28 cellular contexts compared by ENCODE assay signal in genomic region chr3:98709433-98709832, GRCh38. TPM values are rescaled to one million over a fixed set of nuclear protein-coding genes. Genes with fewer than 3 reads are reported as not detected.
"Had no signal": no experiment of that assay in that cellular context is flagged by ENCODE, and none has a peak within 500 bp of the region (broad histone marks: within the 10 kb centered on the region; RNA-seq: fewer than 3 reads in every experiment).

No MANE protein-coding gene starts in this region.

- H3K27ac Mint-ChIP-seq: activated naive CD8-positive, alpha-beta T cell; activated T-helper 2 cell treated with anti-CD3 and anti-CD28 coated beads, Interferon-gamma antibody, Interleukin-2, Interleukin-4, amounts not matched to agents 10 μg/mL and 5 μg/mL and 100 μg/mL, durations not matched to agents 14 hours and 24 hours and 36 hours; natural killer cell treated with Interleukin-12 subunit alpha and Interleukin-12 subunit beta and Interleukin-15 and Interleukin-18, amount 100 ng/mL, for 72 hours; T-helper 1 cell treated with Interleukin-12 subunit alpha and Interleukin-12 subunit beta and Interleukin-4 antibody, amounts not matched to agents 30 μg/mL and 1 μg/mL, for 36 hours had no signal

- H3K36me3 ChIP-seq: adrenal gland, ascending aorta, brain microvascular endothelial cell, sigmoid colon, thoracic aorta, upper lobe of left lung had no signal

- H3K4me1 ChIP-seq: ascending aorta, foreskin keratinocyte, sigmoid colon, upper lobe of left lung had no signal

- H3K4me3 Mint-ChIP-seq: activated naive CD8-positive, alpha-beta T cell; activated T-cell treated with anti-CD3 and anti-CD28 coated beads, Interleukin-2, amount 50 U/mL, for 4 hours; natural killer cell treated with Interleukin-12 subunit alpha and Interleukin-12 subunit beta and Interleukin-15 and Interleukin-18, amount 100 ng/mL, for 72 hours; T-helper 1 cell treated with Interleukin-12 subunit alpha and Interleukin-12 subunit beta and Interleukin-4 antibody, amounts not matched to agents 30 μg/mL and 1 μg/mL, for 36 hours had no signal

- H3K27ac ChIP-seq: adrenal gland, ascending aorta, brain microvascular endothelial cell, foreskin keratinocyte, sigmoid colon, thoracic aorta, upper lobe of left lung had no signal

- H3K9me3 Mint-ChIP-seq: activated T-cell treated with anti-CD3 and anti-CD28 coated beads, Interleukin-2, amount 50 U/mL, for 4 hours; activated T-helper 2 cell treated with anti-CD3 and anti-CD28 coated beads, Interferon-gamma antibody, Interleukin-2, Interleukin-4, amounts not matched to agents 10 μg/mL and 5 μg/mL and 100 μg/mL, durations not matched to agents 14 hours and 24 hours and 36 hours; natural killer cell treated with Interleukin-12 subunit alpha and Interleukin-12 subunit beta and Interleukin-15 and Interleukin-18, amount 100 ng/mL, for 72 hours; T-helper 1 cell treated with Interleukin-12 subunit alpha and Interleukin-12 subunit beta and Interleukin-4 antibody, amounts not matched to agents 30 μg/mL and 1 μg/mL, for 36 hours had no signal

- H3K36me3 Mint-ChIP-seq: natural killer cell treated with Interleukin-12 subunit alpha and Interleukin-12 subunit beta and Interleukin-15 and Interleukin-18, amount 100 ng/mL, for 72 hours had no signal

- H3K4me3 ChIP-seq: adrenal gland, ascending aorta, sigmoid colon, thoracic aorta, upper lobe of left lung had no signal

- DNase-seq: activated CD4-positive, alpha-beta T cell treated with anti-CD3 and anti-CD28 coated beads for 4 hours; activated CD4-positive, alpha-beta T cell treated with anti-CD3 and anti-CD28 coated beads, Interleukin-2, amount 50 U/mL, for 48 hours; activated CD4-positive, CD25-positive, alpha-beta regulatory T cell; activated CD8-positive, alpha-beta memory T cell treated with anti-CD3 and anti-CD28 coated beads, Interleukin-2, amount 50 U/mL, for 48 hours; activated naive CD4-positive, alpha-beta T cell; activated T-cell treated with anti-CD3 and anti-CD28 coated beads, Interleukin-2, amount 50 U/mL, for 4 hours; adrenal gland; brain microvascular endothelial cell; central memory CD4-positive, alpha-beta T cell; effector memory CD4-positive, alpha-beta T cell; foreskin keratinocyte; kidney; midbrain; nucleus accumbens; sigmoid colon; stimulated activated CD4-positive, alpha-beta T cell treated with anti-CD3 and anti-CD28 coated beads, Interleukin-2, amount 100 ng/mL, for 48 hours; stimulated activated CD8-positive, alpha-beta memory T cell treated with anti-CD3 and anti-CD28 coated beads, Interleukin-4, amount 100 ng/mL, for 48 hours; stimulated activated naive CD4-positive, alpha-beta T cell; T1000; upper lobe of left lung had no signal

- ATAC-seq: activated T-cell treated with anti-CD3 and anti-CD28 coated beads, Interleukin-2, amount 50 U/mL, for 4 hours; foreskin keratinocyte; left lobe of liver; natural killer cell treated with Interleukin-12 subunit alpha and Interleukin-12 subunit beta and Interleukin-15 and Interleukin-18, amount 100 ng/mL, for 72 hours had no signal

- H3K27me3 ChIP-seq: adrenal gland, ascending aorta, brain microvascular endothelial cell, sigmoid colon, upper lobe of left lung had no signal

- H3K9me3 ChIP-seq: adrenal gland, ascending aorta, sigmoid colon, thoracic aorta, upper lobe of left lung had no signal

RNA-seq across cellular contexts. Expression of gene ST3GAL6, which starts 53.7 kb away (rescaled TPM):
- total RNA-seq: activated CD8-positive, alpha-beta memory T cell treated with anti-CD3 and anti-CD28 coated beads for 36 hours; natural killer cell treated with Interleukin-12 subunit alpha and Interleukin-12 subunit beta and Interleukin-15 and Interleukin-18, amount 100 ng/mL, for 72 hours had no signal
